8 cellular contexts compared by ENCODE assay signal in the genomic region with DNA sequence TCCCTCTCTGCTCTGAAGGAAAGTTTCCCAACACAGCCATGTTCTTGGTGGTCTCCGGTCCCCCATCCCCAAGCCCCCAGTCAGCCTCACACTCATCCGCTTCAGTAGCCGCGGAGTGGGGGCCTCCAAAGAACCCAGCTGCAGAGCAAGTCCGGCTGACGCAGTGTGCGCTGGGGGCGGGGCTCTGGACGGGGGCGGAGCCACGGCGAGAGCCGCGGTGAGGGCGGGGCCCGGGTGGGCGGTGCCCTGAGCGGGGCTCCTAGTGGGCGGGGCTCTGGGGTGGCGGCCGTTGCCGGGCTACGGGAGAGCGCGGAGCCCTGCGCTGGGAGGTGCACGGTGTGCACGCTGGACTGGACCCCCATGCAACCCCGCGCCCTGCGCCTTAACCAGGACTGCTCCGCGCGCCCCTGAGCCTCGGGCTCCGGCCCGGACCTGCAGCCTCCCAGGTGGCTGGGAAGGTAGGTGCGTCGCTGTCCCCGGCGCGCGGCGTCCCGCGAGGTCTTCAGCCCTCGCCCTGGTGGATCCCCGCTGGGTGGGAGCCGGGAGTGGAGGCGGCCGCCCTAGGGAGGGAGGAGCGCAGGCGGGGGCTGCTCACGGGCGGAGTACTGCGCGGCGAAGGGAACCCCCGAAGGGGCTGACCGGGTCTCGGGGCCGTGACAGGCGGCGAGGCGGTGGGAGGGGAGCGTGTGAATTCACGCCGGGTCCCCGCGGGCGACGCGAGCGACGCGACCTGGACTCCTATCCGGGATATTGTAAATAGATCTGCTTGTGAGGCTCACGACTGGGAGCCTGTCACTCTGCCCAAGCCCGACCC. TPM values are rescaled to one million over a fixed set of nuclear protein-coding genes. Genes with fewer than 3 reads are reported as not detected.
DNase-seq lines count a peak whose midpoint lies in the region; ATAC-seq and TF ChIP-seq lines count a peak whose summit lies in the region.

No MANE protein-coding gene starts in this region.

- H3K9me3 Mint-ChIP-seq in activated CD4-positive, alpha-beta memory T cell treated with anti-CD3 and anti-CD28 coated beads, Interleukin-2, amount 10 ng/mL, durations not matched to agents 7 days and 5 days, result no peaks in the 10 kb centered on the region

- peaks cover 7% of the 10 kb centered on the region for H3K27me3 ChIP-seq in ectodermal cell (ENCODE audit: control insufficient read depth, insufficient read depth, low read length, poor library complexity, severe bottlenecking)

- DNase-seq in AG09309 (ENCODE audit: low read depth) (peak; percentile 28), NCI-H524 treated with DMSO at 0.1 percent for 48 hours (lab: John Stamatoyannopoulos, UW) (peak; percentile 41), lung microvascular endothelial cell (ENCODE audit: low read depth in 2 of 2) (peak; percentile 85 to 86)
- peak; percentile 94 for DNase-seq in activated CD4-positive, alpha-beta memory T cell treated with anti-CD3 and anti-CD28 coated beads, Interleukin-2, amount 10 ng/mL, durations not matched to agents 7 days and 5 days
- DNase-seq in stimulated activated CD4-positive, alpha-beta T cell treated with anti-CD3 and anti-CD28 coated beads, TNF-alpha, amount 100 ng/mL, for 24 hours (ENCODE audit: low read depth in 3 of 3), result peak; percentile 80 to 90 (median 89)

- peak overlapping the region; percentile 78 for H3K27ac Mint-ChIP-seq in activated CD4-positive, alpha-beta memory T cell treated with anti-CD3 and anti-CD28 coated beads, Interleukin-2, amount 10 ng/mL, durations not matched to agents 7 days and 5 days

- ATAC-seq in GM19023 (IDR thresholded peaks at IDR 0.05; ENCODE audit: unreplicated experiment) (peak; percentile 89), HG03159 (IDR thresholded peaks at IDR 0.05; ENCODE audit: unreplicated experiment) (peak; percentile 85)

- peaks cover 5% of the 10 kb centered on the region for H3K4me1 ChIP-seq in ectodermal cell (ENCODE audit: control insufficient read depth, insufficient read depth, low read length)

- H3K4me1 Mint-ChIP-seq in activated CD4-positive, alpha-beta memory T cell treated with anti-CD3 and anti-CD28 coated beads, Interleukin-2, amount 10 ng/mL, durations not matched to agents 7 days and 5 days, result peaks cover 26% of the 10 kb centered on the region

- CTCF ChIA-PET in activated CD4-positive, alpha-beta memory T cell treated with anti-CD3 and anti-CD28 coated beads, Interleukin-2, amount 10 ng/mL, durations not matched to agents 7 days and 5 days (lab: Charles Lee), result interaction anchor here (0.8 to 1.6 kb wide), 4 partner anchors 113 to 259 kb away, joined by 3 to 6 read pairs (median 4); no protein-coding TSS in a partner anchor

- no peaks in the 10 kb centered on the region for H3K9me3 ChIP-seq in ectodermal cell (ENCODE audit: control insufficient read depth, low read length)

- no peak for TF ChIP-seq CTCF in AG09309 (IDR thresholded peaks at IDR 0.05; ENCODE audit: control insufficient read depth, insufficient read depth, low read depth, low read length, missing control alignments)

- H3K36me3 ChIP-seq in ectodermal cell (ENCODE audit: control insufficient read depth, insufficient read depth, low read length), result no peaks in the 10 kb centered on the region

- H3K4me3 ChIP-seq in AG09309 (ENCODE audit: control insufficient read depth, low read depth, low read length), result peak overlapping the region; percentile 66
- peak overlapping the region; percentile 85 for H3K4me3 ChIP-seq in ectodermal cell (ENCODE audit: insufficient read depth, low read depth, low read length)

- POLR2A ChIA-PET in activated CD4-positive, alpha-beta memory T cell treated with anti-CD3 and anti-CD28 coated beads, Interleukin-2, amount 10 ng/mL, durations not matched to agents 7 days and 5 days (lab: Charles Lee), result no interaction called here

- H3K27me3 Mint-ChIP-seq in activated CD4-positive, alpha-beta memory T cell treated with anti-CD3 and anti-CD28 coated beads, Interleukin-2, amount 10 ng/mL, durations not matched to agents 7 days and 5 days, result peaks cover 67% of the 10 kb centered on the region

- H3K27ac ChIP-seq in ectodermal cell (ENCODE audit: insufficient read depth, low read depth, low read length, poor library complexity, severe bottlenecking), result peak overlapping the region; percentile 65

- 0 to 1% methylated on average over 79 of the region's 79 CpGs for WGBS in ectodermal cell, 2 experiments

- peak overlapping the region; percentile 76 for H3K4me3 Mint-ChIP-seq in activated CD4-positive, alpha-beta memory T cell treated with anti-CD3 and anti-CD28 coated beads, Interleukin-2, amount 10 ng/mL, durations not matched to agents 7 days and 5 days

- H3K36me3 Mint-ChIP-seq in activated CD4-positive, alpha-beta memory T cell treated with anti-CD3 and anti-CD28 coated beads, Interleukin-2, amount 10 ng/mL, durations not matched to agents 7 days and 5 days (ENCODE audit: low read depth), result peaks cover 2% of the 10 kb centered on the region

RNA-seq across cellular contexts. Expression of gene TNFRSF19, which starts 9.1 kb away (rescaled TPM):
- total RNA-seq in activated CD4-positive, alpha-beta memory T cell treated with anti-CD3 and anti-CD28 coated beads, Interleukin-2, amount 10 ng/mL, durations not matched to agents 7 days and 5 days, result under 1 TPM; 0.33 to 0.45 TPM
- 64.3 TPM for polyA plus RNA-seq in ectodermal cell (2013, experiment 1 of 4)
- polyA plus RNA-seq in ectodermal cell (2013, experiment 2 of 4), result 79.0 TPM
- 72.1 TPM for polyA plus RNA-seq in ectodermal cell (2013, experiment 3 of 4)
- 79.6 TPM for polyA plus RNA-seq in ectodermal cell (2013, experiment 4 of 4)
- total RNA-seq in lung microvascular endothelial cell, result under 0.01 and 0.22 TPM in 2 replicates

Comparison
In these comparisons a context has a peak if more than half of its experiments do, and no peak if none do; other contexts are left out.
1. Peak in every context shown above with its lines: DNase-seq, ATAC-seq, H3K4me3 ChIP-seq and H3K27ac ChIP-seq.
2. DNase-seq: peak in every context shown above with its lines; median percentile 94 in activated CD4-positive, alpha-beta memory T cell treated with anti-CD3 and anti-CD28 coated beads, Interleukin-2, amount 10 ng/mL, durations not matched to agents 7 days and 5 days; 89 in stimulated activated CD4-positive, alpha-beta T cell treated with anti-CD3 and anti-CD28 coated beads, TNF-alpha, amount 100 ng/mL, for 24 hours; 86 in lung microvascular endothelial cell; 41 in NCI-H524 treated with DMSO at 0.1 percent for 48 hours; 28 in AG09309.